8 cellular contexts compared by ENCODE assay signal in genomic region chr11:61446211-61446651, GRCh38. TPM values are rescaled to one million over a fixed set of nuclear protein-coding genes. Genes with fewer than 3 reads are reported as not detected.
DNase-seq lines count a peak whose midpoint lies in the region; ATAC-seq and TF ChIP-seq lines count a peak whose summit lies in the region.

No MANE protein-coding gene starts in this region.

- no peak overlapping the region for H2AFZ ChIP-seq in Loucy (ENCODE audit: low read length)

- H3K27ac ChIP-seq in AG04450 (ENCODE audit: low read depth, low read length) (peak overlapping the region; percentile 71), foreskin keratinocyte (no peak overlapping the region), neutrophil (peak overlapping the region; percentile 27), stomach smooth muscle (ENCODE audit: low read length) (peak overlapping the region; percentile 74)

- H3K4me1 ChIP-seq in Loucy (ENCODE audit: insufficient read depth, low read length, poor library complexity, severe bottlenecking) = no peaks in the 10 kb centered on the region
- H3K4me1 ChIP-seq in foreskin keratinocyte = no peaks in the 10 kb centered on the region
- no peaks in the 10 kb centered on the region for H3K4me1 ChIP-seq in neutrophil (ENCODE audit: control insufficient read depth in 1 of 2, insufficient read depth in 1 of 2, low read depth in 1 of 2, low read length in 1 of 2)
- peaks cover 54% of the 10 kb centered on the region for H3K4me1 ChIP-seq in stomach smooth muscle (ENCODE audit: control insufficient read depth, insufficient read depth, low read length)

- CTCF ChIA-PET in AG04450 (lab: Charles Lee) = interaction anchor here (0.6 to 8.2 kb wide), 52 partner anchors 8 to 302 kb away, joined by 3 to 128 read pairs (median 4); partner anchors contain the start of genes CPSF7, CYB561A3, SDHAF2 and SYT7

- no peaks in the 10 kb centered on the region for H3K9me2 ChIP-seq in Loucy (replicated peaks; ENCODE audit: low read depth, low read length)

- DNase-seq in AG04450 (ENCODE audit: low read depth, low spot score) (peak; percentile 95), RPMI8226 (peak; percentile 98), foreskin keratinocyte (peak; percentile 73 to 89)
- DNase-seq in activated effector memory CD4-positive, alpha-beta T cell treated with Interleukin-2 at 50 U/mL for 16 hours = peak; percentile 53

- H3K9ac ChIP-seq in Loucy (ENCODE audit: low read depth, low read length, poor library complexity, severe bottlenecking) = no peak overlapping the region
- H3K9ac ChIP-seq in stomach smooth muscle (ENCODE audit: low read length in 2 of 2) = peak overlapping the region; percentile 22 to 36

- peaks cover 69% of the 10 kb centered on the region; the same call in 1 of the 2 replicates for H3K36me3 ChIP-seq in Loucy (ENCODE audit: insufficient read depth, low read length)
- H3K36me3 ChIP-seq in neutrophil = peaks cover 78% of the 10 kb centered on the region
- H3K36me3 ChIP-seq in stomach smooth muscle (ENCODE audit: control insufficient read depth in 2 of 2, insufficient read depth in 2 of 2, low read length in 2 of 2) = peaks cover 7 to 9% of the 10 kb centered on the region in 2 donors

- H3F3A ChIP-seq in Loucy (ENCODE audit: low read depth) = peaks cover 4% of the 10 kb centered on the region; the same call in 1 of the 2 replicates

- no peak overlapping the region for H3K4me3 ChIP-seq in AG04450 (ENCODE audit: low read depth, low read length)
- no peak overlapping the region for H3K4me3 ChIP-seq in Loucy (ENCODE audit: low read length, poor library complexity, severe bottlenecking)
- no peak overlapping the region for H3K4me3 ChIP-seq in neutrophil (ENCODE audit: low read depth in 1 of 2, low read length in 1 of 2)
- H3K4me3 ChIP-seq in stomach smooth muscle (ENCODE audit: low read length in 2 of 2) = no peak overlapping the region

- POLR2A ChIA-PET in AG04450 (lab: Yijun Ruan, JAX) = interaction anchor here (0.8 to 1.2 kb wide), 5 partner anchors 16 to 1395 kb away, joined by 3 to 4 read pairs (median 3); partner anchors contain the start of genes CPSF7 and SDHAF2

- no peaks in the 10 kb centered on the region; the same call in 1 of the 2 replicates for H3K9me3 ChIP-seq in AG04450 (ENCODE audit: control insufficient read depth, insufficient read depth, low read length)
- H3K9me3 ChIP-seq in Loucy (ENCODE audit: insufficient read depth, low read depth, low read length) = no peaks in the 10 kb centered on the region
- H3K9me3 ChIP-seq in neutrophil = no peaks in the 10 kb centered on the region
- H3K9me3 ChIP-seq in stomach smooth muscle (ENCODE audit: control insufficient read depth in 2 of 2, low read length in 2 of 2) = no peaks in the 10 kb centered on the region

- ATAC-seq in GM19023 (IDR thresholded peaks at IDR 0.05; ENCODE audit: unreplicated experiment) (peak; percentile 75), foreskin keratinocyte (peak; percentile 97)

- H3K27me3 ChIP-seq in AG04450 (ENCODE audit: control insufficient read depth, insufficient read depth, low read length) (no peaks in the 10 kb centered on the region), Loucy (ENCODE audit: insufficient read depth, low read length, poor library complexity, severe bottlenecking) (no peaks in the 10 kb centered on the region), foreskin keratinocyte (no peaks in the 10 kb centered on the region), neutrophil (no peaks in the 10 kb centered on the region), stomach smooth muscle (ENCODE audit: control insufficient read depth in 1 of 2, insufficient read depth in 2 of 2, low read length in 2 of 2) (no peaks in the 10 kb centered on the region)

- peaks cover 27% of the 10 kb centered on the region; the same call in 1 of the 2 replicates for H3K79me2 ChIP-seq in Loucy (ENCODE audit: insufficient read depth, low read length)

- H4K20me1 ChIP-seq in Loucy (ENCODE audit: insufficient read depth, low read length, poor library complexity, severe bottlenecking) = peaks cover 8% of the 10 kb centered on the region

- H3K4me2 ChIP-seq in Loucy (ENCODE audit: low read depth, low read length, poor library complexity, severe bottlenecking) = no peak overlapping the region

- TF ChIP-seq CTCF in AG04450 (IDR thresholded peaks at IDR 0.05; ENCODE audit: low read depth, low read length) (peak; percentile 95), Loucy (conservative IDR thresholded peaks at IDR 0.05; ENCODE audit: low read length) (peak; percentile 69), foreskin keratinocyte (conservative IDR thresholded peaks at IDR 0.05) (peak; percentile 99), neutrophil (IDR thresholded peaks at IDR 0.05) (no peak)

RNA-seq across cellular contexts. Expression of gene SDHAF2, which starts 16.3 kb away (rescaled TPM):
- polyA plus RNA-seq in AG04450 (2011; rRNA removed) (71.6 and 86.5 TPM in 2 replicates), foreskin keratinocyte (49.8 and 53.2 TPM in 2 replicates)
- 59.9 and 74.6 TPM in 2 replicates for polyA minus RNA-seq in AG04450 (2011; rRNA and poly(A)+ RNA removed)
- total RNA-seq in foreskin keratinocyte = 30.2 and 30.6 TPM in 2 replicates

RNA-seq across cellular contexts. Expression of gene CPSF7, which starts 16.5 kb away (rescaled TPM):
- 37.3 and 40.3 TPM in 2 replicates for polyA plus RNA-seq in AG04450 (2011; rRNA removed)
- polyA minus RNA-seq in AG04450 (2011; rRNA and poly(A)+ RNA removed) = 45.7 and 50.7 TPM in 2 replicates
- 47.7 and 48.2 TPM in 2 replicates for total RNA-seq in foreskin keratinocyte
- polyA plus RNA-seq in foreskin keratinocyte = 24.7 and 30.0 TPM in 2 replicates

RNA-seq across cellular contexts. Expression of gene TMEM216, which starts 53.8 kb away (rescaled TPM):
- polyA plus RNA-seq in AG04450 (2011; rRNA removed) (28.8 and 32.6 TPM in 2 replicates), foreskin keratinocyte (12.0 and 16.7 TPM in 2 replicates)
- polyA minus RNA-seq in AG04450 (2011; rRNA and poly(A)+ RNA removed) = 18.0 and 21.6 TPM in 2 replicates
- 10.6 and 11.6 TPM in 2 replicates for total RNA-seq in foreskin keratinocyte
